Comparison of ENCODE assay signal across 8 cellular contexts in the genomic region with DNA sequence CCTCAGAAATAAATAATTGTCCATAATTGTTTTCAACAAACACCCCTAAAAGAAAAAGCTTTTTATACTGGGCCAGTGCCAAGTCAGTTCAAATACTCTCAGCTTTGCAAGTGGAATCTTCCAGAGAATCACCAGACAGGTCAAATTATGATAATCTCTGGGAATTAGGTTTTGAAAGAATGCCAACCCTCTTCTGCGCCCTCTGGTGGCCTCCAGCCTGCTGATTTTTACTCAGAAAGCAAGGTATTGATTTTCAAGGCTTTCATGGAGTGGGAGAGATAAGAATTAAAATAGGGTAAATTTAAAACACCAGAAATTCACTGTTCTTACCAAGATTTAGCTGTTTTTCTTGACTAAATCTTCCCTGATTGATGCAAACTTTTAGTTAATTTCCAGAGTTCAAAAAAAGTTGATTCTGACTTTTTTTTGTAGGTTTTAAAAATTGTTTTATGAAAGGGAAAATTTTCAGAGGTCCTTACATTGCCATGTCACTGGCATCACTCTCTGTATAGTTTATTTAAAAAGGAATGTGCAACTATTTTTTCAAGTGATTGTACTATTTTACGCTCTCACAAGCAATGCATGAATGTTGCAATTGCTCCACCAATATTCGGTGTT.
DNase-seq lines count a peak whose midpoint lies in the region; ATAC-seq and TF ChIP-seq lines count a peak whose summit lies in the region.

No MANE protein-coding gene starts in this region.

- DNase-seq in A172 (ENCODE audit: low spot score): peak; percentile 20
- peak; percentile 61 for DNase-seq in ELR (ENCODE audit: low read depth)
- DNase-seq in NCI-H748 treated with DMSO at 0.1 percent for 48 hours (lab: John Stamatoyannopoulos, UW): peak; percentile 22
- peak; percentile 47 to 71 for DNase-seq in erythroblast (lab: John Stamatoyannopoulos, UW)
- no peak for DNase-seq in ecto neural progenitor cell (ENCODE audit: low spot score)
- no peak for DNase-seq in MG63
- no peak for DNase-seq in kidney glomerular epithelial cell (lab: John Stamatoyannopoulos, UW)

- no peaks in the 10 kb centered on the region for H3K27me3 ChIP-seq in MG63

- no peak overlapping the region for H3K4me3 ChIP-seq in MG63

- peaks cover 9% of the 10 kb centered on the region for H3K9me3 ChIP-seq in MG63

- TF ChIP-seq POLR2A in erythroblast (IDR thresholded peaks at IDR 0.05; ENCODE audit: low read length): no peak

- no peak for ATAC-seq in GM19395 (IDR thresholded peaks at IDR 0.05; ENCODE audit: unreplicated experiment)

- no peaks in the 10 kb centered on the region for H3K36me3 ChIP-seq in MG63

Comparison
In these comparisons a context has a peak if more than half of its experiments do, and no peak if none do; other contexts are left out.
1. DNase-seq: peak in A172 (single experiment), ELR (single experiment), NCI-H748 treated with DMSO at 0.1 percent for 48 hours (single experiment) and erythroblast (2 of 2); none in ecto neural progenitor cell (single experiment), MG63 (single experiment) and kidney glomerular epithelial cell (single experiment).